8 cellular contexts compared by ENCODE assay signal in genomic region chr1:182616130-182617074, GRCh38. TPM values are rescaled to one million over a fixed set of nuclear protein-coding genes. Genes with fewer than 3 reads are reported as not detected.
DNase-seq lines count a peak whose midpoint lies in the region; ATAC-seq and TF ChIP-seq lines count a peak whose summit lies in the region.

No MANE protein-coding gene starts in this region.

- peaks cover 10% of the 10 kb centered on the region for H3K9me3 Mint-ChIP-seq in T-helper 1 cell treated with Interleukin-12 subunit alpha and Interleukin-12 subunit beta and Interleukin-4 antibody, amounts not matched to agents 30 μg/mL and 1 μg/mL, for 36 hours
- peaks cover 0 to 10% (median 8%) of the 10 kb centered on the region in 6 donors for H3K9me3 Mint-ChIP-seq in immature natural killer cell

- no peak for TF ChIP-seq CTCF in GM12864 (IDR thresholded peaks at IDR 0.05; ENCODE audit: low read depth, low read length, missing control alignments)

- H3K4me1 Mint-ChIP-seq in T-helper 1 cell treated with Interleukin-12 subunit alpha and Interleukin-12 subunit beta and Interleukin-4 antibody, amounts not matched to agents 30 μg/mL and 1 μg/mL, for 36 hours (ENCODE audit: low read depth) = peaks cover 68% of the 10 kb centered on the region
- peaks cover 34 to 44% of the 10 kb centered on the region in 2 donors for H3K4me1 Mint-ChIP-seq in immature natural killer cell

- DNase-seq in GM12864 (ENCODE audit: low read depth) (peak; percentile 79), NCI-H128 (lab: John Stamatoyannopoulos, UW; ENCODE audit: unreplicated experiment) (peak; percentile 96), anterior cingulate cortex (lab: John Stamatoyannopoulos, UW) (peak in 54 of 58 donors; percentile 17 to 83 (median 62)), immature natural killer cell (peak; percentile 92 to 96 (median 93)), kidney glomerular epithelial cell (lab: John Stamatoyannopoulos, UW) (no peak)
- peak; percentile 90 for DNase-seq in stimulated activated CD4-positive, alpha-beta T cell treated with anti-CD3 and anti-CD28 coated beads, Interleukin-1b, Interleukin-23, amount 100 ng/mL, for 48 hours

- peaks cover 58% of the 10 kb centered on the region for H3K27me3 Mint-ChIP-seq in T-helper 1 cell treated with Interleukin-12 subunit alpha and Interleukin-12 subunit beta and Interleukin-4 antibody, amounts not matched to agents 30 μg/mL and 1 μg/mL, for 36 hours (ENCODE audit: low read depth)
- peaks cover 41 to 57% (median 46%) of the 10 kb centered on the region in 3 donors for H3K27me3 Mint-ChIP-seq in immature natural killer cell (ENCODE audit: low read depth in 3 of 3)

- H3K36me3 Mint-ChIP-seq in T-helper 1 cell treated with Interleukin-12 subunit alpha and Interleukin-12 subunit beta and Interleukin-4 antibody, amounts not matched to agents 30 μg/mL and 1 μg/mL, for 36 hours (ENCODE audit: low read depth) = peaks cover 12% of the 10 kb centered on the region
- H3K36me3 Mint-ChIP-seq in immature natural killer cell = peaks cover 0 to 8% (median 7%) of the 10 kb centered on the region in 3 donors

- H3K4me3 Mint-ChIP-seq in T-helper 1 cell treated with Interleukin-12 subunit alpha and Interleukin-12 subunit beta and Interleukin-4 antibody, amounts not matched to agents 30 μg/mL and 1 μg/mL, for 36 hours = peak overlapping the region; percentile 57
- peak overlapping the region; percentile 79 to 88 (median 82) for H3K4me3 Mint-ChIP-seq in immature natural killer cell

- no peak overlapping the region; the same call in 1 of the 2 replicates for H3K4me3 ChIP-seq in GM12864 (ENCODE audit: low read depth, low read length)

- peak; percentile 67 for ATAC-seq in HG02642 (IDR thresholded peaks at IDR 0.05; ENCODE audit: poor library complexity, unreplicated experiment)

- H3K27ac Mint-ChIP-seq in T-helper 1 cell treated with Interleukin-12 subunit alpha and Interleukin-12 subunit beta and Interleukin-4 antibody, amounts not matched to agents 30 μg/mL and 1 μg/mL, for 36 hours = peak overlapping the region; percentile 95
- peak overlapping the region; percentile 81 to 97 (median 92) for H3K27ac Mint-ChIP-seq in immature natural killer cell

RNA-seq across cellular contexts. Expression of gene RGS16, which starts 12.2 kb away (rescaled TPM):
- under 1 TPM; 0.21 to 0.50 (median 0.48) TPM for polyA plus RNA-seq in immature natural killer cell

RNA-seq across cellular contexts. Expression of gene RNASEL, which starts 27.3 kb away (rescaled TPM):
- polyA plus RNA-seq in immature natural killer cell = 1 to 10 TPM; 2.0 to 5.7 (median 2.8) TPM
